In genomic region chr7:159064121-159064815, GRCh38 we compare ENCODE assay signal across 1 cellular context.
TF ChIP-seq lines count a peak whose summit lies in the region.

No MANE protein-coding gene starts in this region.

TF ChIP-seq in K562, 482 proteins besides CTCF, POLR2A, EP300 and RAD21 (continued from another document):
- TF ChIP-seq, protein P1, sequence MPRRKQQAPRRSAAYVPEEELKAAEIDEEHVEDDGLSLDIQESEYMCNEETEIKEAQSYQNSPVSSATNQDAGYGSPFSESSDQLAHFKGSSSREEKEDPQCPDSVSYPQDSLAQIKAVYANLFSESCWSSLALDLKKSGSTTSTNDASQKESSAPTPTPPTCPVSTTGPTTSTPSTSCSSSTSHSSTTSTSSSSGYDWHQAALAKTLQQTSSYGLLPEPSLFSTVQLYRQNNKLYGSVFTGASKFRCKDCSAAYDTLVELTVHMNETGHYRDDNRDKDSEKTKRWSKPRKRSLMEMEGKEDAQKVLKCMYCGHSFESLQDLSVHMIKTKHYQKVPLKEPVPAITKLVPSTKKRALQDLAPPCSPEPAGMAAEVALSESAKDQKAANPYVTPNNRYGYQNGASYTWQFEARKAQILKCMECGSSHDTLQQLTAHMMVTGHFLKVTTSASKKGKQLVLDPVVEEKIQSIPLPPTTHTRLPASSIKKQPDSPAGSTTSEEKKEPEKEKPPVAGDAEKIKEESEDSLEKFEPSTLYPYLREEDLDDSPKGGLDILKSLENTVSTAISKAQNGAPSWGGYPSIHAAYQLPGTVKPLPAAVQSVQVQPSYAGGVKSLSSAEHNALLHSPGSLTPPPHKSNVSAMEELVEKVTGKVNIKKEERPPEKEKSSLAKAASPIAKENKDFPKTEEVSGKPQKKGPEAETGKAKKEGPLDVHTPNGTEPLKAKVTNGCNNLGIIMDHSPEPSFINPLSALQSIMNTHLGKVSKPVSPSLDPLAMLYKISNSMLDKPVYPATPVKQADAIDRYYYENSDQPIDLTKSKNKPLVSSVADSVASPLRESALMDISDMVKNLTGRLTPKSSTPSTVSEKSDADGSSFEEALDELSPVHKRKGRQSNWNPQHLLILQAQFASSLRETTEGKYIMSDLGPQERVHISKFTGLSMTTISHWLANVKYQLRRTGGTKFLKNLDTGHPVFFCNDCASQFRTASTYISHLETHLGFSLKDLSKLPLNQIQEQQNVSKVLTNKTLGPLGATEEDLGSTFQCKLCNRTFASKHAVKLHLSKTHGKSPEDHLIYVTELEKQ (CRISPR knock-in tag; IDR thresholded peaks at IDR 0.05), result no peak
- no peak for TF ChIP-seq KLF10 (CRISPR knock-in tag; IDR thresholded peaks at IDR 0.05)
